ENCODE assay signal across 33 cellular contexts in the genomic region with DNA sequence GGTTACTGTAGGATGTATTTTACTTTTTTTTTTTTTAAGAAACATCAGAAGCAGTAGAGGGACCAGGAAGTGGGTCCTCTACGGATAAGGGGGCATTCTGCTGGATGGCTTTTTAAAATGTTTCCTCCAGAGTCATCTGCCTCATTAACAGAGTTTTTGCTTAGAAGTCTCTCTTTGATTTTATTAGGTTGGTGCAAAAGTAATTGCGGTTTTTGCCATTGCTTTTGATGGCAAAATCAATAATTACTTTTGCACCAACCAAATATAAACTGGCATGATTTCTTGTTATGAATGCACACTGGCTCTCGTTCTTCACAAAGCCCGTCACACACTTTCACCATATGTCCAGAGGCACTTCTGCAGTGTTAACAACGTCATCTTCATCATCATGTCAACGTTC.
"Had no signal": no experiment of that assay in that cellular context is flagged by ENCODE, and none has a peak within 500 bp of the region (broad histone marks: within the 10 kb centered on the region; RNA-seq: fewer than 3 reads in every experiment).

No MANE protein-coding gene starts in this region.

- FAIRE-seq: astrocyte, bronchial epithelial cell had no signal

- H3K27me3 ChIP-seq: adrenal gland, ascending aorta, body of pancreas, brain microvascular endothelial cell, breast epithelium, cardiac muscle cell had no signal

- H3K9me3 ChIP-seq: adrenal gland, ascending aorta, body of pancreas, breast epithelium had no signal

- H3K36me3 ChIP-seq: adrenal gland, ascending aorta, brain microvascular endothelial cell, breast epithelium, cardiac muscle cell had no signal

- H3K27ac ChIP-seq: adrenal gland, ascending aorta, body of pancreas, brain microvascular endothelial cell, breast epithelium, cardiac muscle cell had no signal

- DNase-seq: activated effector memory CD4-positive, alpha-beta T cell treated with anti-CD3 and anti-CD28 coated beads, Interleukin-2, amount 50 U/mL, for 16 hours; activated effector memory CD4-positive, alpha-beta T cell treated with Interleukin-2 at 50 U/mL for 16 hours; activated gamma-delta T cell; activated gamma-delta T cell treated with Interleukin-2 at 50 U/mL for 16 hours; activated naive CD4-positive, alpha-beta T cell; activated naive CD4-positive, alpha-beta T cell treated with anti-CD3 and anti-CD28 coated beads for 36 hours; activated naive CD4-positive, alpha-beta T cell treated with anti-CD3 and anti-CD28 coated beads, Interleukin-2, amount 10 ng/mL, durations not matched to agents 7 days and 5 days; activated naive CD4-positive, alpha-beta T cell treated with anti-CD3 and anti-CD28 coated beads, Interleukin-2, amount 50 U/mL, for 16 hours; activated naive CD4-positive, alpha-beta T cell treated with Interleukin-2 at 50 U/mL for 16 hours; activated naive CD8-positive, alpha-beta T cell treated with anti-CD3 and anti-CD28 coated beads for 36 hours; activated naive CD8-positive, alpha-beta T cell treated with anti-CD3 and anti-CD28 coated beads, Interleukin-2, amount 10 ng/mL, durations not matched to agents 7 days and 5 days; activated naive CD8-positive, alpha-beta T cell treated with anti-CD3 and anti-CD28 coated beads, Interleukin-2, amount 50 U/mL, for 24 hours; activated T-cell treated with anti-CD3 and anti-CD28 coated beads, Interleukin-2, amount 50 U/mL, for 24 hours; activated T-cell treated with anti-CD3 and anti-CD28 coated beads, Interleukin-2, amount 50 U/mL, for 4 hours; activated T-cell treated with anti-CD3 and anti-CD28 coated beads, Interleukin-2, amount 50 U/mL, for 48 hours; activated T-cell treated with anti-CD3 and anti-CD28 coated beads, Interleukin-2, amount 50 U/mL, for 72 hours; adrenal gland; amniotic stem cell; amygdala; anterior cingulate cortex; aorta; body of pancreas; brain microvascular endothelial cell; caudate nucleus; central memory CD4-positive, alpha-beta T cell; cerebellar nuclear complex had no signal

- ATAC-seq: activated naive CD4-positive, alpha-beta T cell treated with anti-CD3 and anti-CD28 coated beads, Interleukin-2, amount 50 U/mL, for 72 hours; activated naive CD8-positive, alpha-beta T cell treated with anti-CD3 and anti-CD28 coated beads, Interleukin-2, amount 50 U/mL, for 24 hours; activated T-cell treated with anti-CD3 and anti-CD28 coated beads, Interleukin-2, amount 50 U/mL, for 4 hours; activated T-cell treated with anti-CD3 and anti-CD28 coated beads, Interleukin-2, amount 50 U/mL, for 72 hours; activated T-helper 17 cell treated with anti-CD3 and anti-CD28 coated beads, Interleukin-2, amount 50 U/mL, for 72 hours; body of pancreas had no signal

- H3K4me1 ChIP-seq: adrenal gland, ascending aorta, body of pancreas, breast epithelium had no signal

- H3K4me3 ChIP-seq: adrenal gland, ascending aorta, body of pancreas, breast epithelium, cardiac muscle cell had no signal
